8 cellular contexts compared by ENCODE assay signal in genomic region chr17:75046583-75047289, GRCh38. TPM values are rescaled to one million over a fixed set of nuclear protein-coding genes. Genes with fewer than 3 reads are reported as not detected.
A peak's percentile ranks its signal among the peaks of the same experiment; 100 is the strongest.
DNase-seq lines count a peak whose midpoint lies in the region; ATAC-seq and TF ChIP-seq lines count a peak whose summit lies in the region.

Gene ATP5PD, minus strand, starts transcription at chr17:75046969. Its CDS starts 4,319 bp downstream, at chr17:75042650.
A gene with protein sequence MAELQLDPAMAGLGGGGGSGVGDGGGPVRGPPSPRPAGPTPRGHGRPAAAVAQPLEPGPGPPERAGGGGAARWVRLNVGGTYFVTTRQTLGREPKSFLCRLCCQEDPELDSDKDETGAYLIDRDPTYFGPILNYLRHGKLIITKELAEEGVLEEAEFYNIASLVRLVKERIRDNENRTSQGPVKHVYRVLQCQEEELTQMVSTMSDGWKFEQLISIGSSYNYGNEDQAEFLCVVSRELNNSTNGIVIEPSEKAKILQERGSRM (plus strand): TSS chr17:75047225. CDS start chr17:75047251, 26 bp downstream.

- no peaks in the 10 kb centered on the region for H3K27me3 Mint-ChIP-seq in dendritic cell treated with granulocyte-macrophage colony-stimulating factor and Interleukin-4, amounts not matched to agents 40 ng/mL and 50 ng/mL, for 4 days

- peak within 1 kb of the TSS; percentile 90 to 99 (median 96) for H3K4me2 ChIP-seq in BLaER1 treated with 17β-estradiol and CSF1 and Interleukin-3, amounts not matched to agents 10 nM and 100 nM

- H3K4me3 ChIP-seq in BLaER1 treated with 17β-estradiol and CSF1 and Interleukin-3, amounts not matched to agents 10 nM and 100 nM: peak within 1 kb of the TSS; percentile 84 to 99 (median 92)
- peak within 1 kb of the TSS; percentile 72 to 97 for H3K4me3 ChIP-seq in left lung

- H3K9me3 ChIP-seq in BLaER1 treated with 17β-estradiol and CSF1 and Interleukin-3, amounts not matched to agents 10 nM and 100 nM (replicated peaks in 1 of 11): no peaks in the 10 kb centered on the region
- no peaks in the 10 kb centered on the region for H3K9me3 ChIP-seq in left lung

- ATAC-seq in GM19351 (IDR thresholded peaks at IDR 0.05; ENCODE audit: unreplicated experiment) (peak; percentile 94), HG03521 (IDR thresholded peaks at IDR 0.05; ENCODE audit: unreplicated experiment) (peak; percentile 95), left lung (peak; percentile 100)

- H4K20me1 ChIP-seq in BLaER1 treated with 17β-estradiol and CSF1 and Interleukin-3, amounts not matched to agents 10 nM and 100 nM: peaks cover 0 to 16% (median 7%) of the 10 kb centered on the region in 11 experiments; a peak in 12 of 22 replicates

- peaks cover 30% of the 10 kb centered on the region for H3K4me1 Mint-ChIP-seq in dendritic cell treated with granulocyte-macrophage colony-stimulating factor and Interleukin-4, amounts not matched to agents 40 ng/mL and 50 ng/mL, for 4 days (ENCODE audit: low read depth)

- no peaks in the 10 kb centered on the region for H3K9me3 Mint-ChIP-seq in dendritic cell treated with granulocyte-macrophage colony-stimulating factor and Interleukin-4, amounts not matched to agents 40 ng/mL and 50 ng/mL, for 4 days

- H3K27ac ChIP-seq in BLaER1 treated with 17β-estradiol and CSF1 and Interleukin-3, amounts not matched to agents 10 nM and 100 nM: peak within 1 kb of the TSS; percentile 72 to 89 (median 84)
- peak within 1 kb of the TSS; percentile 92 to 95 for H3K27ac ChIP-seq in left lung

- H3K36me3 Mint-ChIP-seq in dendritic cell treated with granulocyte-macrophage colony-stimulating factor and Interleukin-4, amounts not matched to agents 40 ng/mL and 50 ng/mL, for 4 days (ENCODE audit: low read depth): peaks cover 65% of the 10 kb centered on the region

- TF ChIP-seq CTCF in left lung (IDR thresholded peaks at IDR 0.05): peak in 1 of 2 donors; percentile 17

- intact Hi-C loops in dendritic cell treated with granulocyte-macrophage colony-stimulating factor and Interleukin-4, amounts not matched to agents 40 ng/mL and 50 ng/mL, for 4 days (cut with micrococcal nuclease): loop anchor here (2.0 kb wide), 1 partner anchor 14 kb away; no protein-coding TSS in a partner anchor
- intact Hi-C loops in left lung (cut with DNase I): no loop called here

- H3K27ac Mint-ChIP-seq in dendritic cell treated with granulocyte-macrophage colony-stimulating factor and Interleukin-4, amounts not matched to agents 40 ng/mL and 50 ng/mL, for 4 days: peak within 1 kb of the TSS; percentile 99

- H3K36me3 ChIP-seq in BLaER1 treated with 17β-estradiol and CSF1 and Interleukin-3, amounts not matched to agents 10 nM and 100 nM: peaks cover 26 to 41% (median 33%) of the 10 kb centered on the region in 11 experiments
- peaks cover 0 to 31% of the 10 kb centered on the region in 2 donors for H3K36me3 ChIP-seq in left lung

- H3K9ac ChIP-seq in BLaER1 treated with 17β-estradiol and CSF1 and Interleukin-3, amounts not matched to agents 10 nM and 100 nM: peak within 1 kb of the TSS; percentile 83 to 94 (median 91)

- DNase-seq in NCI-H748 (lab: John Stamatoyannopoulos, UW; ENCODE audit: unreplicated experiment): peak; percentile 94
- peak; percentile 84 to 93 for DNase-seq in activated CD4-positive, alpha-beta T cell treated with anti-CD3 and anti-CD28 coated beads, Interleukin-2, amount 50 U/mL, for 24 hours (ENCODE audit: low read depth in 1 of 2, low spot score in 1 of 2)
- peak; percentile 95 to 98 for DNase-seq in left lung
- DNase-seq in stimulated activated CD4-positive, alpha-beta T cell treated with anti-CD3 and anti-CD28 coated beads, Interleukin-2, amount 100 ng/mL, for 48 hours: peak; percentile 90 to 92

- peaks cover 18 to 38% (median 28%) of the 10 kb centered on the region in 10 experiments for H3K4me1 ChIP-seq in BLaER1 treated with 17β-estradiol and CSF1 and Interleukin-3, amounts not matched to agents 10 nM and 100 nM
- H3K4me1 ChIP-seq in left lung: peaks cover 12 to 29% of the 10 kb centered on the region in 2 donors

- no peaks in the 10 kb centered on the region for H3K27me3 ChIP-seq in BLaER1 treated with 17β-estradiol and CSF1 and Interleukin-3, amounts not matched to agents 10 nM and 100 nM
- no peaks in the 10 kb centered on the region for H3K27me3 ChIP-seq in left lung

- H3K4me3 Mint-ChIP-seq in dendritic cell treated with granulocyte-macrophage colony-stimulating factor and Interleukin-4, amounts not matched to agents 40 ng/mL and 50 ng/mL, for 4 days: peak within 1 kb of the TSS; percentile 99

RNA-seq across cellular contexts. Expression of gene ATP5PD, which starts in this region (rescaled TPM):
- 100 to 1,000 TPM; 203 to 215 TPM for total RNA-seq in left lung

RNA-seq across cellular contexts. Expression of the second gene that starts in this region (rescaled TPM):
- total RNA-seq in left lung: 10 to 100 TPM; 20.6 to 20.8 TPM

Comparison
In these comparisons a context has a peak if more than half of its experiments do, and no peak if none do; other contexts are left out.
1. Peak in every context shown above with its lines: DNase-seq, ATAC-seq, H3K4me3 ChIP-seq and H3K27ac ChIP-seq.